Comparison of ENCODE assay signal across 8 cellular contexts in the genomic region with DNA sequence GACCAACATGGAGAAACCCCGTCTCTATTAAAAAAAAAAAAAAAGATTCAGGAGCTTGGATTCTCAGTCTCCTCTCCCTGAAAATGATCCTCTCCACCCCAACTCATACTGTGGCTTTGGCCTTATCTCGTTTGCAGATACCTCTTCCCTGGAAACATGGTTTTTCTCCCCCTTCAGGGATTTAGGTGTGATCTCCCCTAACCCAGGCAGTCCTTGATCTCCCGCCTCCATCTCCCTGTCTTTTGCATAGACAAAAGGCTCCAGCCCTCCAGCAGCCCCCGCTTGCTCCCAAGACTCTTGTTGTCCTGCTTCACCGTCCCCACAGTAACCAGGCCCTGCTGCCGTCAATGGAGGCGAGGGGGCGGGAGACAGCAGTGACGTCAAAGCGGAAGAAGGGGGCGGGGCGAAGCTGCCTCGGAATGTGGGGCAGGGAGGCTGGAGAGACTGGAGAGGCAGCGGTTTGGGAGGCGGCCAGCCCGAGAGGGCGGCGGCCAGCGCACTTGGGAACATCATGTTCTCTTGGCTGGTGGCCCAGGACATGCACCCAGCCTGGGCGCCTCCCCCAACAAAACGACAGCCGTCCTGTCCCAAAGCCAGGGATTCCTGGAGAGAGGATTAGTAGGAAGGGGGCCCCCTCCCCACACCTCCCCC. TPM values are rescaled to one million over a fixed set of nuclear protein-coding genes. Genes with fewer than 3 reads are reported as not detected.
DNase-seq lines count a peak whose midpoint lies in the region; ATAC-seq, FAIRE-seq and TF ChIP-seq lines count a peak whose summit lies in the region.

No MANE protein-coding gene starts in this region.

- no peak overlapping the region for H3K27ac Mint-ChIP-seq in activated CD4-positive, alpha-beta T cell treated with anti-CD3 and anti-CD28 coated beads for 36 hours
- H3K27ac Mint-ChIP-seq in chondrocyte (ENCODE audit: unreplicated experiment): no peak overlapping the region

- H3K4me1 ChIP-seq in keratinocyte (ENCODE audit: control insufficient read depth, extremely low read depth, insufficient read depth, low read length): peaks cover 42% of the 10 kb centered on the region

- peaks cover 38% of the 10 kb centered on the region for H3K4me1 Mint-ChIP-seq in activated CD4-positive, alpha-beta T cell treated with anti-CD3 and anti-CD28 coated beads for 36 hours
- peaks cover 41% of the 10 kb centered on the region for H3K4me1 Mint-ChIP-seq in chondrocyte (ENCODE audit: low read depth)

- CTCF ChIA-PET in activated CD4-positive, alpha-beta T cell treated with anti-CD3 and anti-CD28 coated beads for 36 hours (lab: Charles Lee): interaction anchor here (0.6 to 6.9 kb wide), 6 partner anchors 15 to 91 kb away, joined by 3 to 88 read pairs (median 3); a partner anchor contains a TSS

- H3K27me3 ChIP-seq in keratinocyte (ENCODE audit: control insufficient read depth, extremely low read depth, insufficient read depth, low read length): no peaks in the 10 kb centered on the region

- no peak for TF ChIP-seq CTCF in GM10266 (IDR thresholded peaks at IDR 0.05; ENCODE audit: control insufficient read depth, insufficient read depth, low read depth, missing control alignments)
- TF ChIP-seq CTCF in chondrocyte (IDR thresholded peaks at IDR 0.05): no peak
- TF ChIP-seq CTCF in keratinocyte (optimal IDR thresholded peaks at IDR 0.05 in 1 of 3, IDR thresholded peaks at IDR 0.05 in 1 of 3, conservative IDR thresholded peaks at IDR 0.05 in 1 of 3; ENCODE audit: extremely low read depth in 1 of 3, insufficient read depth in 2 of 3, low read length in 3 of 3): no peak

- peaks cover 11% of the 10 kb centered on the region for H3K9me1 ChIP-seq in keratinocyte (ENCODE audit: control insufficient read depth, extremely low read depth, insufficient read depth, low read length)

- intact Hi-C loops in activated CD4-positive, alpha-beta T cell treated with anti-CD3 and anti-CD28 coated beads for 36 hours (cut with DNase I, micrococcal nuclease): loop anchor here (5.0 to 10.0 kb wide), 5 partner anchors 222 to 909 kb away; a partner anchor contains a TSS

- H3K4me3 Mint-ChIP-seq in activated CD4-positive, alpha-beta T cell treated with anti-CD3 and anti-CD28 coated beads for 36 hours: no peak overlapping the region
- H3K4me3 Mint-ChIP-seq in chondrocyte (ENCODE audit: unreplicated experiment): no peak overlapping the region

- peaks cover 51% of the 10 kb centered on the region for H3K79me2 ChIP-seq in keratinocyte (ENCODE audit: control insufficient read depth, insufficient read depth, low read length)

- peak; percentile 85 for FAIRE-seq in keratinocyte (lab: Jason Lieb, UNC)

- POLR2A ChIA-PET in activated CD4-positive, alpha-beta T cell treated with anti-CD3 and anti-CD28 coated beads for 36 hours (lab: Charles Lee): interaction anchor here (0.6 to 2.2 kb wide), 7 partner anchors 10 to 105 kb away, joined by 3 to 20 read pairs (median 5); a partner anchor contains a TSS

- H3K4me2 ChIP-seq in keratinocyte (ENCODE audit: control insufficient read depth, extremely low read depth, insufficient read depth, low read depth, low read length): peak overlapping the region; percentile 90

- peak overlapping the region; percentile 100 for H3K9ac ChIP-seq in keratinocyte (ENCODE audit: control insufficient read depth, extremely low read depth, insufficient read depth, low read length)

- H2AFZ ChIP-seq in keratinocyte (ENCODE audit: control insufficient read depth, low read length): no peak overlapping the region

- no peaks in the 10 kb centered on the region for H3K27me3 Mint-ChIP-seq in activated CD4-positive, alpha-beta T cell treated with anti-CD3 and anti-CD28 coated beads for 36 hours
- no peaks in the 10 kb centered on the region for H3K27me3 Mint-ChIP-seq in chondrocyte (ENCODE audit: low read depth)

- peak; percentile 79 for DNase-seq in GM10266 (ENCODE audit: extremely low spot score)
- peak; percentile 76 for DNase-seq in NCI-H2196 (lab: John Stamatoyannopoulos, UW; ENCODE audit: unreplicated experiment)
- DNase-seq in activated CD4-positive, alpha-beta T cell treated with anti-CD3 and anti-CD28 coated beads for 36 hours: peak; percentile 94
- peak; percentile 100 for DNase-seq in chondrocyte (ENCODE audit: low spot score)
- DNase-seq in keratinocyte (ENCODE audit: low read depth, low spot score): peak; percentile 93
- peak; percentile 99 for DNase-seq in smooth muscle cell of the brain vasculature (ENCODE audit: low read depth, low spot score)

- H3K36me3 Mint-ChIP-seq in activated CD4-positive, alpha-beta T cell treated with anti-CD3 and anti-CD28 coated beads for 36 hours (ENCODE audit: low read depth): peaks cover 16% of the 10 kb centered on the region
- H3K36me3 Mint-ChIP-seq in chondrocyte (ENCODE audit: low read depth): peaks cover 7% of the 10 kb centered on the region

- peak overlapping the region; percentile 78 to 100 (median 79) for H3K4me3 ChIP-seq in keratinocyte (ENCODE audit: control insufficient read depth in 2 of 3, extremely low read depth in 1 of 3, insufficient read depth in 2 of 3, low read depth in 1 of 3, low read length in 3 of 3)

- peak overlapping the region; percentile 98 for H3K27ac ChIP-seq in keratinocyte (ENCODE audit: control insufficient read depth, insufficient read depth, low read length)

- H3K9me3 Mint-ChIP-seq in activated CD4-positive, alpha-beta T cell treated with anti-CD3 and anti-CD28 coated beads for 36 hours (ENCODE audit: low read depth): no peaks in the 10 kb centered on the region
- H3K9me3 Mint-ChIP-seq in chondrocyte (ENCODE audit: low read depth): no peaks in the 10 kb centered on the region

- no peaks in the 10 kb centered on the region for H3K9me3 ChIP-seq in keratinocyte (ENCODE audit: control insufficient read depth, low read depth, low read length)

- peaks cover 15 to 34% of the 10 kb centered on the region in 2 experiments for H3K36me3 ChIP-seq in keratinocyte (ENCODE audit: control insufficient read depth in 2 of 2, extremely low read depth in 1 of 2, insufficient read depth in 2 of 2, low read length in 2 of 2)

- peaks cover 13% of the 10 kb centered on the region for H4K20me1 ChIP-seq in keratinocyte (ENCODE audit: control insufficient read depth, extremely low read depth, insufficient read depth, low read length)

- ATAC-seq in activated CD4-positive, alpha-beta T cell treated with anti-CD3 and anti-CD28 coated beads for 36 hours: no peak
- ATAC-seq in GM18909 (IDR thresholded peaks at IDR 0.05; ENCODE audit: poor library complexity, unreplicated experiment) (no peak), GM21737 (IDR thresholded peaks at IDR 0.05; ENCODE audit: unreplicated experiment) (no peak)

- dilution Hi-C loops in keratinocyte (cut with MboI; ENCODE audit: extremely low pct_ligation_motif_present, low sequenced_read_pairs): no loop called here

RNA-seq across cellular contexts. Expression of a gene that starts 1.9 kb away (rescaled TPM):
- 10 to 100 TPM; 46.5 to 55.9 TPM for total RNA-seq in activated CD4-positive, alpha-beta T cell treated with anti-CD3 and anti-CD28 coated beads for 36 hours
- 68.0 to 87.6 TPM (median 75.9 TPM) in 3 replicates for total RNA-seq in chondrocyte
- 14.4 to 15.2 TPM (median 15.1 TPM) in 3 replicates for polyA plus RNA-seq in keratinocyte
- 112 TPM for polyA plus RNA-seq in keratinocyte (2011; ENCODE audit: low read depth)
- 6.8 and 12.7 TPM in 2 replicates for polyA plus RNA-seq in keratinocyte (2011; cell fraction: cytosol; rRNA removed)
- 50.1 and 90.1 TPM in 2 replicates for polyA plus RNA-seq in keratinocyte (2011; cell fraction: nucleus; rRNA removed)
- 24.3 and 51.6 TPM in 2 replicates for polyA plus RNA-seq in keratinocyte (2012; ENCODE audit: low replicate concordance)
- 29.9 to 138 TPM (median 46.3 TPM) in 3 replicates for polyA minus RNA-seq in keratinocyte
- 38.8 TPM for polyA minus RNA-seq in keratinocyte (2011; cell fraction: cytosol; rRNA and poly(A)+ RNA removed)
- 61.0 and 101 TPM in 2 replicates for polyA minus RNA-seq in keratinocyte (2011; cell fraction: nucleus; rRNA and poly(A)+ RNA removed)

RNA-seq across cellular contexts. Expression of a gene that starts 8.7 kb away (rescaled TPM):
- total RNA-seq in activated CD4-positive, alpha-beta T cell treated with anti-CD3 and anti-CD28 coated beads for 36 hours: 10 to 100 TPM; 26.7 to 27.8 TPM
- 45.4 to 58.1 TPM (median 46.7 TPM) in 3 replicates for total RNA-seq in chondrocyte
- polyA plus RNA-seq in keratinocyte: 8.1 to 10.4 TPM (median 9.8 TPM) in 3 replicates
- polyA plus RNA-seq in keratinocyte (2011; ENCODE audit: low read depth): 4.8 TPM
- polyA plus RNA-seq in keratinocyte (2011; cell fraction: cytosol; rRNA removed): 18.2 and 18.5 TPM in 2 replicates
- polyA plus RNA-seq in keratinocyte (2011; cell fraction: nucleus; rRNA removed): 25.2 and 27.5 TPM in 2 replicates
- polyA plus RNA-seq in keratinocyte (2012; ENCODE audit: low replicate concordance): 17.1 and 41.4 TPM in 2 replicates
- polyA minus RNA-seq in keratinocyte: 4.3 to 11.4 TPM (median 5.8 TPM) in 3 replicates
- polyA minus RNA-seq in keratinocyte (2011; cell fraction: cytosol; rRNA and poly(A)+ RNA removed): 3.6 TPM
- polyA minus RNA-seq in keratinocyte (2011; cell fraction: nucleus; rRNA and poly(A)+ RNA removed): 3.1 and 5.4 TPM in 2 replicates

RNA-seq across cellular contexts. Expression of a gene that starts 22.1 kb away (rescaled TPM):
- 10 to 100 TPM; 24.0 to 34.4 TPM for total RNA-seq in activated CD4-positive, alpha-beta T cell treated with anti-CD3 and anti-CD28 coated beads for 36 hours
- 7.8 to 12.1 TPM (median 8.4 TPM) in 3 replicates for total RNA-seq in chondrocyte
- polyA plus RNA-seq in keratinocyte: 16.2 to 21.8 TPM (median 19.0 TPM) in 3 replicates
- polyA plus RNA-seq in keratinocyte (2011; ENCODE audit: low read depth): 10.0 TPM
- 13.1 and 16.1 TPM in 2 replicates for polyA plus RNA-seq in keratinocyte (2011; cell fraction: cytosol; rRNA removed)
- 19.6 and 21.1 TPM in 2 replicates for polyA plus RNA-seq in keratinocyte (2011; cell fraction: nucleus; rRNA removed)
- 13.7 and 19.3 TPM in 2 replicates for polyA plus RNA-seq in keratinocyte (2012; ENCODE audit: low replicate concordance)
- polyA minus RNA-seq in keratinocyte: 20.1 to 94.3 TPM (median 45.7 TPM) in 3 replicates
- polyA minus RNA-seq in keratinocyte (2011; cell fraction: cytosol; rRNA and poly(A)+ RNA removed): 44.7 TPM
- 48.4 and 76.6 TPM in 2 replicates for polyA minus RNA-seq in keratinocyte (2011; cell fraction: nucleus; rRNA and poly(A)+ RNA removed)

RNA-seq across cellular contexts. Expression of a gene that starts 30.2 kb away (rescaled TPM):
- total RNA-seq in activated CD4-positive, alpha-beta T cell treated with anti-CD3 and anti-CD28 coated beads for 36 hours: 1 to 10 TPM; 2.4 to 3.2 TPM
- total RNA-seq in chondrocyte: 0.51 to 1.5 TPM (median 0.70 TPM) in 3 replicates
- polyA plus RNA-seq in keratinocyte: 0.05 to 0.33 TPM (median 0.16 TPM) in 3 replicates
- polyA plus RNA-seq in keratinocyte (2011; ENCODE audit: low read depth): 0.60 TPM
- polyA plus RNA-seq in keratinocyte (2011; cell fraction: cytosol; rRNA removed): 0.97 TPM in 1 of 2 replicates, not detected in the other
- 0.42 and 1.5 TPM in 2 replicates for polyA plus RNA-seq in keratinocyte (2011; cell fraction: nucleus; rRNA removed)
- polyA plus RNA-seq in keratinocyte (2012; ENCODE audit: low replicate concordance): 0.81 and 1.1 TPM in 2 replicates
- polyA minus RNA-seq in keratinocyte: not detected in 3 replicates
- polyA minus RNA-seq in keratinocyte (2011; cell fraction: cytosol; rRNA and poly(A)+ RNA removed): 4.2 TPM
- 1.1 TPM in 1 of 2 replicates, not detected in the other for polyA minus RNA-seq in keratinocyte (2011; cell fraction: nucleus; rRNA and poly(A)+ RNA removed)

RNA-seq across cellular contexts. Expression of a gene that starts 35.8 kb away (rescaled TPM):
- total RNA-seq in activated CD4-positive, alpha-beta T cell treated with anti-CD3 and anti-CD28 coated beads for 36 hours: under 1 TPM; 0.27 to 0.28 TPM
- total RNA-seq in chondrocyte: 0.12 to 0.13 TPM (median 0.12 TPM) in 3 replicates
- 2.0 to 4.6 TPM (median 2.7 TPM) in 3 replicates for polyA plus RNA-seq in keratinocyte
- polyA plus RNA-seq in keratinocyte (2011; ENCODE audit: low read depth): 19.2 TPM
- 2.9 and 3.2 TPM in 2 replicates for polyA plus RNA-seq in keratinocyte (2011; cell fraction: cytosol; rRNA removed)
- 7.7 and 9.8 TPM in 2 replicates for polyA plus RNA-seq in keratinocyte (2011; cell fraction: nucleus; rRNA removed)
- polyA plus RNA-seq in keratinocyte (2012; ENCODE audit: low replicate concordance): 4.2 and 50.4 TPM in 2 replicates
- polyA minus RNA-seq in keratinocyte: 2.1 to 5.5 TPM (median 2.3 TPM) in 3 replicates
- polyA minus RNA-seq in keratinocyte (2011; cell fraction: cytosol; rRNA and poly(A)+ RNA removed): 1.2 TPM
- 2.6 and 2.9 TPM in 2 replicates for polyA minus RNA-seq in keratinocyte (2011; cell fraction: nucleus; rRNA and poly(A)+ RNA removed)
